11 cellular contexts compared by ENCODE assay signal in the genomic region with DNA sequence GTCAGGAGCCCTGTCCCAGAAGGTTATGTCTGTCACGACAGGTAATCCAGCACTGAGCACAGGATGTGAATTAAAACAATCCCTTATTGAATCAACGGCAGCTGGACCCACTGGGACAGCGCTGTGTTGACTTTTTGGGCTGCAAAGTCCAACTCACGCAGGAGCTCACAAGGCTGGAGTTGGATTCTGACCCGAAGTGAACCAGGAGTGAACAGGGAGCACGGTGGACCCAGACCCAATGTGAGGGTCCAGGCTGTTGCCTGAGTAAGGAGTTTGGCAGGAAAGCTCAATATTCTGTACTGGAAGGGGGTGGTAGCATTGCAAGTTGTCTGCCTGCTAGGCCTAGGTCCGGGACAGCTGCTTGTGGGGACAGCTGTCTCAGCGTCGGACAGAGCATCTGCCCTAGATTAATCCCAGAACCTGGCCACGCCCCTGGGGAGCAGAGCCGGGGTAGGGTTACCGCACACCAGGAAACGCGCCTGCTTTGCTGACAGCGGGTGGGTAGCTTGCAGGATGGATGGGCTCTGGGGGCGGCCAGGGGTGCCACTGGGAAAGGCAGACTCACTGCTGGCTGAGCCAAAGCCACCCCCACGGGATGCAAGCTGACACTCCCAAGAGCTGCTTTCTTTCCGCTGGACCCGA.
DNase-seq lines count a peak whose midpoint lies in the region; ATAC-seq and TF ChIP-seq lines count a peak whose summit lies in the region.
"Had no signal": no experiment of that assay in that cellular context is flagged by ENCODE, and none has a peak within 500 bp of the region (broad histone marks: within the 10 kb centered on the region; RNA-seq: fewer than 3 reads in every experiment).

No MANE protein-coding gene starts in this region.

- H3K4me3 Mint-ChIP-seq in nephron progenitor cell, result peak overlapping the region; percentile 78

- H3K27me3 Mint-ChIP-seq in nephron progenitor cell (ENCODE audit: low read depth, poor library complexity), result no peaks in the 10 kb centered on the region

- peaks cover 11% of the 10 kb centered on the region for H3K9me3 Mint-ChIP-seq in nephron progenitor cell

- no peaks in the 10 kb centered on the region for H3K36me3 ChIP-seq in WERI-Rb-1
- H3K36me3 ChIP-seq: upper lobe of left lung had no signal

- DNase-seq in COLO668 (lab: John Stamatoyannopoulos, UW; ENCODE audit: unreplicated experiment), result peak; percentile 87
- DNase-seq in HPDE6-E6E7 (ENCODE audit: extremely low spot score), result peak; percentile 46
- DNase-seq in WERI-Rb-1, result peak; percentile 93
- DNase-seq in nephron progenitor cell, result peak; percentile 94
- no peak for DNase-seq in hypothalamus (lab: John Stamatoyannopoulos, UW)
- no peak for DNase-seq in DMS79 (lab: John Stamatoyannopoulos, UW)
- DNase-seq: activated CD4-positive, alpha-beta T cell treated with anti-CD3 and anti-CD28 coated beads for 48 hours; stimulated activated CD4-positive, alpha-beta T cell treated with anti-CD3 and anti-CD28 coated beads, Interleukin-12 subunit alpha, Interleukin-12 subunit beta, amount 100 ng/mL, for 4 hours had no signal

- peak overlapping the region; percentile 49 for H3K4me3 ChIP-seq in WERI-Rb-1 (ENCODE audit: low read depth, low read length)
- H3K4me3 ChIP-seq: upper lobe of left lung had no signal

- H3K27ac Mint-ChIP-seq in nephron progenitor cell, result peak overlapping the region; percentile 98

- ATAC-seq in GM19452 (IDR thresholded peaks at IDR 0.05; ENCODE audit: unreplicated experiment) (no peak), GM21360 (IDR thresholded peaks at IDR 0.05; ENCODE audit: unreplicated experiment) (no peak)

- H3K4me1 Mint-ChIP-seq in nephron progenitor cell, result peaks cover 70% of the 10 kb centered on the region

- no peaks in the 10 kb centered on the region for H3K27me3 ChIP-seq in WERI-Rb-1 (ENCODE audit: insufficient read depth, low read depth, severe bottlenecking)
- H3K27me3 ChIP-seq: upper lobe of left lung had no signal

- peaks cover 19% of the 10 kb centered on the region for H3K36me3 Mint-ChIP-seq in nephron progenitor cell (ENCODE audit: low read depth)

- H3K9me3 ChIP-seq in WERI-Rb-1 (ENCODE audit: severe bottlenecking), result no peaks in the 10 kb centered on the region
- H3K9me3 ChIP-seq: upper lobe of left lung had no signal

- TF ChIP-seq CTCF in WERI-Rb-1 (IDR thresholded peaks at IDR 0.05; ENCODE audit: low read depth, low read length), result no peak
- no peak for TF ChIP-seq CTCF in nephron progenitor cell (IDR thresholded peaks at IDR 0.05)

- H3K27ac ChIP-seq in WERI-Rb-1, result peak overlapping the region; percentile 67
- H3K27ac ChIP-seq: upper lobe of left lung had no signal

Comparison
In these comparisons a context has a peak if more than half of its experiments do, and no peak if none do; other contexts are left out.
1. DNase-seq: peak in COLO668 (single experiment), HPDE6-E6E7 (single experiment), WERI-Rb-1 (single experiment) and nephron progenitor cell (single experiment); none in hypothalamus (0 of 51) and DMS79 (single experiment).